Comparison of ENCODE assay signal across 16 cellular contexts in genomic region chr5:60482301-60482700, GRCh38.
"Had no signal": no experiment of that assay in that cellular context is flagged by ENCODE, and none has a peak within 500 bp of the region (broad histone marks: within the 10 kb centered on the region; RNA-seq: fewer than 3 reads in every experiment).

No MANE protein-coding gene starts in this region.

- H3K4me1 Mint-ChIP-seq: T-helper 17 cell had no signal

- H3K27me3 ChIP-seq: esophagus squamous epithelium, sigmoid colon, upper lobe of right lung had no signal

- H3K27me3 Mint-ChIP-seq: brain, memory B cell, T-helper 17 cell had no signal

- DNase-seq: activated effector memory CD4-positive, alpha-beta T cell treated with anti-CD3 and anti-CD28 coated beads, Interleukin-2, amount 50 U/mL, for 16 hours; amniotic stem cell; esophagus squamous epithelium; head of caudate nucleus; nephron progenitor cell; psoas muscle; sigmoid colon; stimulated activated CD4-positive, alpha-beta T cell treated with anti-CD3 and anti-CD28 coated beads, Interleukin-12 subunit alpha, Interleukin-12 subunit beta, amount 100 ng/mL, for 4 hours; stimulated activated naive CD8-positive, alpha-beta T cell treated with anti-CD3 and anti-CD28 coated beads, Interleukin-15, Interleukin-2, amounts not matched to agents 100 U/mL and 50 U/mL, for 24 hours; T-helper 17 cell; upper lobe of right lung had no signal

- H3K9me3 ChIP-seq: esophagus squamous epithelium, psoas muscle, sigmoid colon, upper lobe of right lung had no signal

- H3K4me1 ChIP-seq: psoas muscle, upper lobe of right lung had no signal

- H3K36me3 ChIP-seq: esophagus squamous epithelium, sigmoid colon, upper lobe of right lung had no signal

- H3K27ac ChIP-seq: esophagus squamous epithelium, psoas muscle, sigmoid colon, upper lobe of right lung had no signal

- FAIRE-seq: endometrium had no signal

- H3K9me3 Mint-ChIP-seq: activated naive CD4-positive, alpha-beta T cell treated with anti-CD3 and anti-CD28 coated beads, Interleukin-2, amount 50 U/mL, for 72 hours; memory B cell had no signal

- H3K4me3 ChIP-seq: esophagus squamous epithelium, psoas muscle, sigmoid colon, upper lobe of right lung had no signal

- H3K4me3 Mint-ChIP-seq: brain, memory B cell, nephron progenitor cell, T-helper 17 cell had no signal

- ATAC-seq: activated naive CD4-positive, alpha-beta T cell treated with anti-CD3 and anti-CD28 coated beads, Interleukin-2, amount 50 U/mL, for 72 hours; left lobe of liver; psoas muscle; stimulated activated naive CD8-positive, alpha-beta T cell treated with anti-CD3 and anti-CD28 coated beads, Interleukin-15, Interleukin-2, amounts not matched to agents 100 U/mL and 50 U/mL, for 24 hours; T-helper 17 cell; upper lobe of right lung had no signal

- H3K27ac Mint-ChIP-seq: activated naive CD4-positive, alpha-beta T cell treated with anti-CD3 and anti-CD28 coated beads, Interleukin-2, amount 50 U/mL, for 72 hours; brain; memory B cell; nephron progenitor cell; T-helper 17 cell had no signal
